In genomic region chr9:109297899-109298298, GRCh38 we compare ENCODE assay signal across 15 cellular contexts. TPM values are rescaled to one million over a fixed set of nuclear protein-coding genes. Genes with fewer than 3 reads are reported as not detected.
DNase-seq lines count a peak whose midpoint lies in the region; ATAC-seq and TF ChIP-seq lines count a peak whose summit lies in the region.
"Had no signal": no experiment of that assay in that cellular context is flagged by ENCODE, and none has a peak within 500 bp of the region (broad histone marks: within the 10 kb centered on the region; RNA-seq: fewer than 3 reads in every experiment).

No MANE protein-coding gene starts in this region.

- TF ChIP-seq CTCF in RWPE2 (IDR thresholded peaks at IDR 0.05; ENCODE audit: poor library complexity, severe bottlenecking) (no peak), fibroblast of the aortic adventitia (IDR thresholded peaks at IDR 0.05; ENCODE audit: insufficient read depth, low read length) (no peak)

- peaks cover 8% of the 10 kb centered on the region for H3K4me1 ChIP-seq in RWPE2 (ENCODE audit: insufficient read depth, poor library complexity, severe bottlenecking)
- H3K4me1 ChIP-seq: uterus had no signal

- no peaks in the 10 kb centered on the region for H3K27me3 ChIP-seq in RWPE2 (ENCODE audit: insufficient read depth, poor library complexity, severe bottlenecking)
- H3K27me3 ChIP-seq: uterus had no signal

- H3K36me3 Mint-ChIP-seq in activated T-cell treated with anti-CD3 and anti-CD28 coated beads, Interleukin-2, amount 50 U/mL, for 72 hours (ENCODE audit: insufficient read depth in 2 of 2) = no peaks in the 10 kb centered on the region

- H3K27me3 Mint-ChIP-seq in activated T-cell treated with anti-CD3 and anti-CD28 coated beads, Interleukin-2, amount 50 U/mL, for 72 hours (ENCODE audit: low read depth) = peaks cover 45% of the 10 kb centered on the region

- no peaks in the 10 kb centered on the region for H3K36me3 ChIP-seq in RWPE2 (ENCODE audit: low read depth)
- H3K36me3 ChIP-seq: uterus had no signal

- H3K9me3 Mint-ChIP-seq in activated T-cell treated with anti-CD3 and anti-CD28 coated beads, Interleukin-2, amount 50 U/mL, for 72 hours = no peaks in the 10 kb centered on the region

- DNase-seq in A172 (ENCODE audit: low spot score) (peak; percentile 93), HCEC 1CT (peak; percentile 72), RWPE2 (ENCODE audit: low spot score) (no peak), fibroblast of the aortic adventitia (ENCODE audit: low read depth) (peak; percentile 25)
- no peak for DNase-seq in activated T-cell treated with anti-CD3 and anti-CD28 coated beads, Interleukin-2, amount 50 U/mL, for 72 hours
- DNase-seq: activated CD4-positive, alpha-beta T cell treated with anti-CD3 and anti-CD28 coated beads, Interleukin-2, amount 50 U/mL, for 48 hours; activated gamma-delta T cell; NCI-H446; stimulated activated CD8-positive, alpha-beta memory T cell treated with anti-CD3 and anti-CD28 coated beads, Interleukin-4, amount 100 ng/mL, for 48 hours; T-helper 17 cell; uterus had no signal

- peak; percentile 95 for ATAC-seq in RWPE2 (ENCODE audit: low read depth)
- no peak for ATAC-seq in GM19328 (IDR thresholded peaks at IDR 0.05; ENCODE audit: unreplicated experiment)
- no peak for ATAC-seq in GM18498 (IDR thresholded peaks at IDR 0.05; ENCODE audit: unreplicated experiment)
- no peak for ATAC-seq in activated T-cell treated with anti-CD3 and anti-CD28 coated beads, Interleukin-2, amount 50 U/mL, for 72 hours (replicated peaks in 1 of 2)
- no peak for ATAC-seq in GM19023 (IDR thresholded peaks at IDR 0.05; ENCODE audit: unreplicated experiment)
- ATAC-seq: GM12878, T-helper 17 cell had no signal

- H3K4me1 Mint-ChIP-seq in activated T-cell treated with anti-CD3 and anti-CD28 coated beads, Interleukin-2, amount 50 U/mL, for 72 hours (ENCODE audit: low read depth) = peaks cover 13% of the 10 kb centered on the region

- H3K4me3 Mint-ChIP-seq in activated T-cell treated with anti-CD3 and anti-CD28 coated beads, Interleukin-2, amount 50 U/mL, for 72 hours = no peak overlapping the region
- H3K4me3 Mint-ChIP-seq: T-helper 17 cell had no signal

- peak overlapping the region; percentile 13 for H3K27ac ChIP-seq in RWPE2 (ENCODE audit: poor library complexity, severe bottlenecking)
- H3K27ac ChIP-seq: uterus had no signal

- no peak overlapping the region for H3K27ac Mint-ChIP-seq in activated T-cell treated with anti-CD3 and anti-CD28 coated beads, Interleukin-2, amount 50 U/mL, for 72 hours
- H3K27ac Mint-ChIP-seq: T-helper 17 cell had no signal

- H3K9me3 ChIP-seq in RWPE2 (ENCODE audit: severe bottlenecking) = no peaks in the 10 kb centered on the region
- H3K9me3 ChIP-seq: uterus had no signal

- H3K4me3 ChIP-seq in RWPE2 (ENCODE audit: severe bottlenecking) (no peak overlapping the region), fibroblast of the aortic adventitia (ENCODE audit: low read depth, low read length) (no peak overlapping the region)
- H3K4me3 ChIP-seq: GM12878, uterus had no signal

RNA-seq across cellular contexts. Expression of gene EPB41L4B, which starts 23.0 kb away (rescaled TPM):
- total RNA-seq in A172 (2014; rRNA removed; shearing (Covaris generic)) = 0.93 and 1.7 TPM in 2 replicates
- total RNA-seq in fibroblast of the aortic adventitia (ENCODE audit: low replicate concordance) = 0.08 and 1.8 TPM in 2 replicates
- total RNA-seq in activated T-cell treated with anti-CD3 and anti-CD28 coated beads, Interleukin-2, amount 50 U/mL, for 72 hours = 1 to 10 TPM; 1.6 to 3.8 TPM
- total RNA-seq: T-helper 17 cell had no signal

Comparison
In these comparisons a context has a peak if more than half of its experiments do, and no peak if none do; other contexts are left out.
1. DNase-seq: peak in A172 (single experiment), HCEC 1CT (single experiment) and fibroblast of the aortic adventitia (single experiment); none in RWPE2 (single experiment) and activated T-cell treated with anti-CD3 and anti-CD28 coated beads, Interleukin-2, amount 50 U/mL, for 72 hours (0 of 2).